Comparison of ENCODE assay signal across 32 cellular contexts in genomic region chr1:181284978-181285377, GRCh38.
"Had no signal": no experiment of that assay in that cellular context is flagged by ENCODE, and none has a peak within 500 bp of the region (broad histone marks: within the 10 kb centered on the region; RNA-seq: fewer than 3 reads in every experiment).

No MANE protein-coding gene starts in this region.

- H3K4me1 Mint-ChIP-seq: activated B cell treated with CpG ODN at 0.5 μM for 24 hours; activated CD8-positive, alpha-beta memory T cell treated with anti-CD3 and anti-CD28 coated beads, Interleukin-2, amount 10 ng/mL, durations not matched to agents 7 days and 5 days; activated naive CD4-positive, alpha-beta T cell treated with anti-CD3 and anti-CD28 coated beads, Interleukin-2, amount 50 U/mL, for 24 hours; activated naive CD8-positive, alpha-beta T cell treated with anti-CD3 and anti-CD28 coated beads for 36 hours; activated naive CD8-positive, alpha-beta T cell treated with anti-CD3 and anti-CD28 coated beads, Interleukin-2, amount 50 U/mL, for 24 hours; T-helper 17 cell had no signal

- DNase-seq: activated B cell treated with CpG ODN at 0.5 μM for 24 hours; activated CD4-positive, alpha-beta T cell treated with anti-CD3 and anti-CD28 coated beads for 48 hours; activated CD4-positive, alpha-beta T cell treated with anti-CD3 and anti-CD28 coated beads, Interleukin-2, amount 50 U/mL, for 1 hour; activated CD4-positive, alpha-beta T cell treated with anti-CD3 and anti-CD28 coated beads, Interleukin-2, amount 50 U/mL, for 48 hours; activated CD8-positive, alpha-beta memory T cell treated with anti-CD3 and anti-CD28 coated beads, Interleukin-2, amount 10 ng/mL, durations not matched to agents 7 days and 5 days; activated CD8-positive, alpha-beta memory T cell treated with anti-CD3 and anti-CD28 coated beads, Interleukin-2, amount 50 U/mL, for 4 hours; activated CD8-positive, alpha-beta T cell treated with anti-CD3 and anti-CD28 coated beads, Interleukin-2, amount 10 ng/mL, durations not matched to agents 7 days and 5 days; activated effector memory CD4-positive, alpha-beta T cell treated with anti-CD3 and anti-CD28 coated beads, Interleukin-2, amount 50 U/mL, for 16 hours; activated naive CD4-positive, alpha-beta T cell treated with anti-CD3 and anti-CD28 coated beads for 36 hours; activated naive CD8-positive, alpha-beta T cell treated with anti-CD3 and anti-CD28 coated beads for 36 hours; activated naive CD8-positive, alpha-beta T cell treated with anti-CD3 and anti-CD28 coated beads, Interleukin-2, amount 50 U/mL, for 24 hours; activated T-cell treated with anti-CD3 and anti-CD28 coated beads, Interleukin-2, amount 50 U/mL, for 1 hour; activated T-cell treated with anti-CD3 and anti-CD28 coated beads, Interleukin-2, amount 50 U/mL, for 48 hours; adrenal gland; amygdala; aorta; body of pancreas; caudate nucleus; colonic mucosa; effector CD8-positive, alpha-beta T cell; esophagus squamous epithelium; foreskin melanocyte; heart right ventricle; T-helper 17 cell; T1000 had no signal

- H3K27me3 Mint-ChIP-seq: activated B cell treated with CpG ODN at 0.5 μM for 24 hours; activated naive CD8-positive, alpha-beta T cell treated with anti-CD3 and anti-CD28 coated beads for 36 hours had no signal

- H3K4me3 Mint-ChIP-seq: activated B cell treated with CpG ODN at 0.5 μM for 24 hours; activated CD8-positive, alpha-beta memory T cell treated with anti-CD3 and anti-CD28 coated beads, Interleukin-2, amount 10 ng/mL, durations not matched to agents 7 days and 5 days; activated CD8-positive, alpha-beta T cell treated with anti-CD3 and anti-CD28 coated beads, Interleukin-2, amount 10 ng/mL, durations not matched to agents 7 days and 5 days; activated naive CD4-positive, alpha-beta T cell treated with anti-CD3 and anti-CD28 coated beads for 36 hours; activated naive CD4-positive, alpha-beta T cell treated with anti-CD3 and anti-CD28 coated beads, Interleukin-2, amount 50 U/mL, for 24 hours; activated naive CD8-positive, alpha-beta T cell treated with anti-CD3 and anti-CD28 coated beads for 36 hours; activated naive CD8-positive, alpha-beta T cell treated with anti-CD3 and anti-CD28 coated beads, Interleukin-2, amount 50 U/mL, for 24 hours; activated T-helper 1 cell treated with anti-CD3 and anti-CD28 coated beads, Interleukin-12 subunit alpha, Interleukin-12 subunit beta, Interleukin-2, Interleukin-4 antibody, amounts not matched to agents 30 ng/mL and 10 ng/mL and 1 ng/mL, durations not matched to agents 14 hours and 24 hours and 36 hours; T-helper 17 cell; T-helper 2 cell treated with Interferon-gamma antibody and Interleukin-4, amounts not matched to agents 5 μg/mL and 100 μg/mL, for 36 hours had no signal

- ATAC-seq: activated CD4-positive, CD25-positive, alpha-beta regulatory T cell treated with anti-CD3 and anti-CD28 coated beads, Interleukin-2, amount 50 U/mL, for 24 hours; activated CD8-positive, alpha-beta memory T cell treated with anti-CD3 and anti-CD28 coated beads, Interleukin-2, amount 10 ng/mL, durations not matched to agents 7 days and 5 days; activated CD8-positive, alpha-beta T cell treated with anti-CD3 and anti-CD28 coated beads, Interleukin-2, amount 10 ng/mL, durations not matched to agents 7 days and 5 days; activated naive CD8-positive, alpha-beta T cell treated with anti-CD3 and anti-CD28 coated beads, Interleukin-2, amount 50 U/mL, for 24 hours; body of pancreas; gastroesophageal sphincter; heart right ventricle; T-helper 17 cell had no signal

- H3K27ac Mint-ChIP-seq: activated B cell treated with CpG ODN at 0.5 μM for 24 hours; activated CD8-positive, alpha-beta memory T cell treated with anti-CD3 and anti-CD28 coated beads, Interleukin-2, amount 10 ng/mL, durations not matched to agents 7 days and 5 days; activated CD8-positive, alpha-beta T cell treated with anti-CD3 and anti-CD28 coated beads, Interleukin-2, amount 10 ng/mL, durations not matched to agents 7 days and 5 days; activated naive CD4-positive, alpha-beta T cell treated with anti-CD3 and anti-CD28 coated beads for 36 hours; activated naive CD4-positive, alpha-beta T cell treated with anti-CD3 and anti-CD28 coated beads, Interleukin-2, amount 50 U/mL, for 24 hours; activated naive CD8-positive, alpha-beta T cell treated with anti-CD3 and anti-CD28 coated beads for 36 hours; activated naive CD8-positive, alpha-beta T cell treated with anti-CD3 and anti-CD28 coated beads, Interleukin-2, amount 50 U/mL, for 24 hours; activated T-helper 1 cell treated with anti-CD3 and anti-CD28 coated beads, Interleukin-12 subunit alpha, Interleukin-12 subunit beta, Interleukin-2, Interleukin-4 antibody, amounts not matched to agents 30 ng/mL and 10 ng/mL and 1 ng/mL, durations not matched to agents 14 hours and 24 hours and 36 hours; activated T-helper 2 cell treated with anti-CD3 and anti-CD28 coated beads, Interferon-gamma antibody, Interleukin-2, Interleukin-4, amounts not matched to agents 10 μg/mL and 5 μg/mL and 100 μg/mL, durations not matched to agents 14 hours and 24 hours and 36 hours; T-helper 17 cell; T-helper 2 cell treated with Interferon-gamma antibody and Interleukin-4, amounts not matched to agents 5 μg/mL and 100 μg/mL, for 36 hours had no signal

- H3K4me3 ChIP-seq: adrenal gland, body of pancreas, colonic mucosa, esophagus squamous epithelium, gastroesophageal sphincter, heart right ventricle, hepatocyte had no signal
